Comparison of ENCODE assay signal across 8 cellular contexts in genomic region chr1:110235839-110236682, GRCh38. TPM values are rescaled to one million over a fixed set of nuclear protein-coding genes. Genes with fewer than 3 reads are reported as not detected.
DNase-seq lines count a peak whose midpoint lies in the region; ATAC-seq and TF ChIP-seq lines count a peak whose summit lies in the region.

No MANE protein-coding gene starts in this region.

- H3K4me3 Mint-ChIP-seq in stimulated activated effector memory CD8-positive, alpha-beta T cell treated with anti-CD3 and anti-CD28 coated beads, Interleukin-12 subunit alpha, Interleukin-12 subunit beta, amount 100 ng/mL, for 72 hours, result peak overlapping the region; percentile 41

- H3K27ac Mint-ChIP-seq in stimulated activated effector memory CD8-positive, alpha-beta T cell treated with anti-CD3 and anti-CD28 coated beads, Interleukin-12 subunit alpha, Interleukin-12 subunit beta, amount 100 ng/mL, for 72 hours, result peak overlapping the region; percentile 87

- no peaks in the 10 kb centered on the region for H3K36me3 Mint-ChIP-seq in stimulated activated effector memory CD8-positive, alpha-beta T cell treated with anti-CD3 and anti-CD28 coated beads, Interleukin-12 subunit alpha, Interleukin-12 subunit beta, amount 100 ng/mL, for 72 hours

- DNase-seq in A172 (ENCODE audit: low spot score) (peak; percentile 59), fibroblast of peridontal ligament (ENCODE audit: extremely low read depth) (peak; percentile 47), SW480 (ENCODE audit: low spot score) (no peak), GM19240 (ENCODE audit: insufficient read length, low spot score) (no peak), cerebellar nuclear complex (lab: John Stamatoyannopoulos, UW) (no peak)
- DNase-seq in stimulated activated effector memory CD8-positive, alpha-beta T cell treated with anti-CD3 and anti-CD28 coated beads, Interleukin-12 subunit alpha, Interleukin-12 subunit beta, amount 100 ng/mL, for 72 hours (ENCODE audit: low spot score in 2 of 2), result peak in 1 of 2 donors; percentile 74

- no peaks in the 10 kb centered on the region for H3K9me3 Mint-ChIP-seq in stimulated activated effector memory CD8-positive, alpha-beta T cell treated with anti-CD3 and anti-CD28 coated beads, Interleukin-12 subunit alpha, Interleukin-12 subunit beta, amount 100 ng/mL, for 72 hours

- peak; percentile 35 for ATAC-seq in GM18868 (IDR thresholded peaks at IDR 0.05; ENCODE audit: unreplicated experiment)
- peak; percentile 52 for ATAC-seq in SK-N-SH treated with all-trans-retinoic acid at 6 μM for 48 hours
- ATAC-seq in stimulated activated effector memory CD8-positive, alpha-beta T cell treated with anti-CD3 and anti-CD28 coated beads, Interleukin-12 subunit alpha, Interleukin-12 subunit beta, amount 100 ng/mL, for 72 hours, result peak; percentile 92

- peaks cover 50% of the 10 kb centered on the region for H3K4me1 Mint-ChIP-seq in stimulated activated effector memory CD8-positive, alpha-beta T cell treated with anti-CD3 and anti-CD28 coated beads, Interleukin-12 subunit alpha, Interleukin-12 subunit beta, amount 100 ng/mL, for 72 hours

TF ChIP-seq in SK-N-SH treated with all-trans-retinoic acid at 6 μM for 48 hours, 23 proteins besides CTCF, POLR2A, EP300 and RAD21:
- TF ChIP-seq ARNTL (CRISPR knock-in tag; IDR thresholded peaks at IDR 0.05; ENCODE audit: borderline replicate concordance, low read depth) (no peak), ZFP3 (CRISPR knock-in tag; IDR thresholded peaks at IDR 0.05) (peak; percentile 93)

RNA-seq across cellular contexts. Expression of gene KCNC4, which starts 25.9 kb away (rescaled TPM):
- total RNA-seq in A172 (2014; rRNA removed; shearing (Covaris generic)), result 0.86 and 1.2 TPM in 2 replicates

Comparison
In these comparisons a context has a peak if more than half of its experiments do, and no peak if none do; other contexts are left out.
1. DNase-seq: peak in A172 (single experiment) and fibroblast of peridontal ligament (single experiment); none in SW480 (single experiment), GM19240 (single experiment) and cerebellar nuclear complex (0 of 2).
2. ATAC-seq: peak in every context shown above with its lines; median percentile 92 in stimulated activated effector memory CD8-positive, alpha-beta T cell treated with anti-CD3 and anti-CD28 coated beads, Interleukin-12 subunit alpha, Interleukin-12 subunit beta, amount 100 ng/mL, for 72 hours; 52 in SK-N-SH treated with all-trans-retinoic acid at 6 μM for 48 hours; 35 in GM18868.